Comparison of ENCODE assay signal across 17 cellular contexts in genomic region chr18:66727991-66728390, GRCh38.
"Had no signal": no experiment of that assay in that cellular context is flagged by ENCODE, and none has a peak within 500 bp of the region (broad histone marks: within the 10 kb centered on the region; RNA-seq: fewer than 3 reads in every experiment).

No MANE protein-coding gene starts in this region.

- H3K36me3 Mint-ChIP-seq: activated naive CD8-positive, alpha-beta T cell; brain; immature natural killer cell; natural killer cell treated with Interleukin-12 subunit alpha and Interleukin-12 subunit beta and Interleukin-15 and Interleukin-18, amount 100 ng/mL, for 72 hours had no signal

- H3K4me3 Mint-ChIP-seq: activated naive CD8-positive, alpha-beta T cell; activated T-cell treated with anti-CD3 and anti-CD28 coated beads, Interleukin-2, amount 50 U/mL, for 4 hours; brain; endodermal cell; immature natural killer cell; natural killer cell treated with Interleukin-12 subunit alpha and Interleukin-12 subunit beta and Interleukin-15 and Interleukin-18, amount 100 ng/mL, for 72 hours; T-helper 2 cell treated with Interferon-gamma antibody and Interleukin-4, amounts not matched to agents 5 μg/mL and 100 μg/mL, for 36 hours had no signal

- H3K27me3 Mint-ChIP-seq: activated naive CD8-positive, alpha-beta T cell; brain; natural killer cell treated with Interleukin-12 subunit alpha and Interleukin-12 subunit beta and Interleukin-15 and Interleukin-18, amount 100 ng/mL, for 72 hours had no signal

- H3K9me3 Mint-ChIP-seq: brain, endodermal cell had no signal

- H3K4me1 Mint-ChIP-seq: brain, endodermal cell, immature natural killer cell had no signal

- H3K27ac Mint-ChIP-seq: activated naive CD8-positive, alpha-beta T cell; brain; endodermal cell; immature natural killer cell; natural killer cell treated with Interleukin-12 subunit alpha and Interleukin-12 subunit beta and Interleukin-15 and Interleukin-18, amount 100 ng/mL, for 72 hours; T-helper 2 cell treated with Interferon-gamma antibody and Interleukin-4, amounts not matched to agents 5 μg/mL and 100 μg/mL, for 36 hours had no signal

- ATAC-seq: activated CD4-positive, CD25-positive, alpha-beta regulatory T cell treated with anti-CD3 and anti-CD28 coated beads, Interleukin-2, amount 50 U/mL, for 24 hours; activated T-cell treated with anti-CD3 and anti-CD28 coated beads, Interleukin-2, amount 50 U/mL, for 4 hours; left cardiac atrium; natural killer cell treated with Interleukin-12 subunit alpha and Interleukin-12 subunit beta and Interleukin-15 and Interleukin-18, amount 100 ng/mL, for 72 hours had no signal

- DNase-seq: activated CD4-positive, alpha-beta T cell treated with anti-CD3 and anti-CD28 coated beads, Interleukin-2, amount 50 U/mL, for 48 hours; activated effector memory CD4-positive, alpha-beta T cell treated with anti-CD3 and anti-CD28 coated beads, Interleukin-2, amount 50 U/mL, for 16 hours; activated T-cell treated with anti-CD3 and anti-CD28 coated beads, Interleukin-2, amount 50 U/mL, for 4 hours; amygdala; endodermal cell; immature natural killer cell; left cardiac atrium; sigmoid colon; stimulated activated CD4-positive, alpha-beta T cell treated with anti-CD3 and anti-CD28 coated beads, Interleukin-2, amount 100 ng/mL, for 24 hours; stimulated activated naive CD4-positive, alpha-beta T cell; substantia nigra; trophoblast cell had no signal
